ENCODE assay signal across 20 cellular contexts in the genomic region with DNA sequence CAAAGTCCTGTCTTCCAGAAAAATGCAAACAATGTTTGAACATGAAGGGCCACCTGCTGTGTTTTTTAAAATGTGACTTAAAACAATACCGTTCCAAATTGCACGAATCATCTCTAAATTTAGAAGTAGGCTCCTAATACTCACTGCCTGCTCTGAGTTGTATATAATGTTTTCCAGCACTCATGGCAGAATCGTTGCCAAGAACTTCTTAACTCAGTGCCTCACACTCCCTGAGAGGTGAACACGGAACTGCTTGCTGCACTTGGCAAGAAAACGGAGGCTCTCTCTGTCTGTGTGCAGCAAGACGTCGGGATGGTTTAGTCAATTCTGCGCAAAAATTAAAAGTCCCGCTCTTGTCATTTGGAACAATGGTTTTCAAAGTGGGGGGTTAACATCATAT.
DNase-seq lines count a peak whose midpoint lies in the region; TF ChIP-seq lines count a peak whose summit lies in the region.
"Had no signal": no experiment of that assay in that cellular context is flagged by ENCODE, and none has a peak within 500 bp of the region (broad histone marks: within the 10 kb centered on the region; RNA-seq: fewer than 3 reads in every experiment).

No MANE protein-coding gene starts in this region.

- H3K9me3 ChIP-seq in MG63 = no peaks in the 10 kb centered on the region

- H3K36me3 ChIP-seq in MG63 = no peaks in the 10 kb centered on the region

- no peak overlapping the region for H3K4me3 ChIP-seq in MG63
- H3K4me3 ChIP-seq in fibroblast of mammary gland (ENCODE audit: control insufficient read depth, low read depth, low read length) = no peak overlapping the region
- H3K4me3 ChIP-seq: GM23338, PC-9 had no signal

- H3K27me3 ChIP-seq in MG63 = no peaks in the 10 kb centered on the region

- no peak for TF ChIP-seq CTCF in fibroblast of mammary gland (conservative IDR thresholded peaks at IDR 0.05; ENCODE audit: control insufficient read depth, insufficient read depth, low read depth, low read length)

- DNase-seq in AG08395 (ENCODE audit: low spot score) (peak; percentile 29), MG63 (peak; percentile 58), fibroblast of mammary gland (ENCODE audit: low read depth) (peak; percentile 9), occipital lobe (lab: John Stamatoyannopoulos, UW) (peak; percentile 2), NOMO-1 treated with DMSO at 0.1 percent for 48 hours (lab: John Stamatoyannopoulos, UW; ENCODE audit: unreplicated experiment) (no peak), germinal center (ENCODE audit: low spot score) (no peak), NCI-H1694 (lab: John Stamatoyannopoulos, UW) (no peak)
- DNase-seq: CD8-positive, alpha-beta T cell; DMS79 treated with DMSO at 0.1 percent for 48 hours; GDM1; IMR-90; MV-4-11; NCI-H1436; NCI-H2107; NCI-H226; NCI-H526 treated with DMSO at 0.1 percent for 48 hours; NK-92 treated with Interleukin-12 subunit alpha and Interleukin-12 subunit beta, amount 100 ng/mL, for 24 hours; PC-9; SHP77 had no signal

Comparison
In these comparisons a context has a peak if more than half of its experiments do, and no peak if none do; other contexts are left out.
1. DNase-seq: peak in AG08395 (single experiment), MG63 (single experiment), fibroblast of mammary gland (single experiment) and occipital lobe (single experiment); none in NOMO-1 treated with DMSO at 0.1 percent for 48 hours (single experiment), germinal center (single experiment) and NCI-H1694 (single experiment).